In the genomic region with DNA sequence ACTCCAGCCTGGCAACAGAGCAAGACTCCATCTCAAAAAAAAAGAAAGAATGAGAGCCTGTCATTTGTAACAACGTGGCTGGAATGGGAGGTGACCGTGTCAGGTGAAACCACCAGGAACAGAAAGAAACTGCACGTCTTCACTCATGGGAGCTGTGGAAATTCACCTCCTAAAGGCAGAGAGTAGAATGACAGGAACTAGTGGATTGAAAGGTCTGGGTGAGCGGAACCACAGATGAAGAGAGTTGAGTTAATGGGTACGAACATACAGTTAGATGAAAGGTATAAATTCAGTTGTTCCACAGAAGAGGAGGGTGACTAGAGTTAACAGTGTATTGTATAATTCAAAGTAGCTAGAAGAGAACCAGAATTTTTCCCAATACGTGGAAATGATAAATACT, we compare ENCODE assay signal across 19 cellular contexts.
"Had no signal": no experiment of that assay in that cellular context is flagged by ENCODE, and none has a peak within 500 bp of the region (broad histone marks: within the 10 kb centered on the region; RNA-seq: fewer than 3 reads in every experiment).

No MANE protein-coding gene starts in this region.

- H3K9me3 ChIP-seq: lower lobe of right lung had no signal

- H3K36me3 ChIP-seq: lower lobe of right lung had no signal

- H3K9me3 Mint-ChIP-seq: activated CD4-positive, alpha-beta memory T cell treated with anti-CD3 and anti-CD28 coated beads for 36 hours; dendritic cell treated with granulocyte-macrophage colony-stimulating factor and Interleukin-4, amounts not matched to agents 40 ng/mL and 50 ng/mL, for 4 days; mesothelial cell of epicardium; nephron; WTC11 had no signal

- ATAC-seq: activated CD4-positive, alpha-beta T cell treated with anti-CD3 and anti-CD28 coated beads for 36 hours; activated CD8-positive, alpha-beta memory T cell treated with anti-CD3 and anti-CD28 coated beads, Interleukin-2, amount 10 ng/mL, durations not matched to agents 7 days and 5 days; left cardiac atrium; lower lobe of right lung; WTC11 had no signal

- DNase-seq: activated CD4-positive, alpha-beta memory T cell treated with anti-CD3 and anti-CD28 coated beads for 36 hours; activated CD4-positive, alpha-beta T cell treated with anti-CD3 and anti-CD28 coated beads for 36 hours; activated CD8-positive, alpha-beta memory T cell treated with anti-CD3 and anti-CD28 coated beads, Interleukin-2, amount 10 ng/mL, durations not matched to agents 7 days and 5 days; effector CD8-positive, alpha-beta T cell; left cardiac atrium; nucleus accumbens; retina; stimulated activated CD4-positive, alpha-beta T cell treated with anti-CD3 and anti-CD28 coated beads, Interleukin-12 subunit alpha, Interleukin-12 subunit beta, amount 100 ng/mL, for 4 hours; stimulated activated CD4-positive, alpha-beta T cell treated with anti-CD3 and anti-CD28 coated beads, Interleukin-1b, Interleukin-23, amount 100 ng/mL, for 48 hours; stimulated activated CD8-positive, alpha-beta memory T cell treated with anti-CD3 and anti-CD28 coated beads, Interleukin-4, amount 100 ng/mL, for 48 hours; stimulated activated naive CD4-positive, alpha-beta T cell had no signal

- H3K4me1 Mint-ChIP-seq: activated CD4-positive, alpha-beta T cell treated with anti-CD3 and anti-CD28 coated beads for 36 hours; activated CD8-positive, alpha-beta memory T cell treated with anti-CD3 and anti-CD28 coated beads, Interleukin-2, amount 10 ng/mL, durations not matched to agents 7 days and 5 days had no signal

- H3K4me3 Mint-ChIP-seq: activated CD4-positive, alpha-beta memory T cell treated with anti-CD3 and anti-CD28 coated beads for 36 hours; activated CD4-positive, alpha-beta T cell treated with anti-CD3 and anti-CD28 coated beads for 36 hours; activated CD8-positive, alpha-beta memory T cell treated with anti-CD3 and anti-CD28 coated beads, Interleukin-2, amount 10 ng/mL, durations not matched to agents 7 days and 5 days; activated naive CD8-positive, alpha-beta T cell; dendritic cell treated with granulocyte-macrophage colony-stimulating factor and Interleukin-4, amounts not matched to agents 40 ng/mL and 50 ng/mL, for 4 days; mesothelial cell of epicardium; nephron; WTC11 had no signal

- H3K27ac ChIP-seq: hepatocyte, lower lobe of right lung had no signal

- H3K27me3 ChIP-seq: hepatocyte had no signal

- FAIRE-seq: islet of Langerhans had no signal

- H3K4me3 ChIP-seq: hepatocyte, lower lobe of right lung had no signal

- H3K27me3 Mint-ChIP-seq: activated CD4-positive, alpha-beta memory T cell treated with anti-CD3 and anti-CD28 coated beads for 36 hours; activated CD4-positive, alpha-beta T cell treated with anti-CD3 and anti-CD28 coated beads for 36 hours; activated CD8-positive, alpha-beta memory T cell treated with anti-CD3 and anti-CD28 coated beads, Interleukin-2, amount 10 ng/mL, durations not matched to agents 7 days and 5 days; activated naive CD8-positive, alpha-beta T cell; dendritic cell treated with granulocyte-macrophage colony-stimulating factor and Interleukin-4, amounts not matched to agents 40 ng/mL and 50 ng/mL, for 4 days had no signal

- H3K27ac Mint-ChIP-seq: activated CD4-positive, alpha-beta memory T cell treated with anti-CD3 and anti-CD28 coated beads for 36 hours; activated CD4-positive, alpha-beta T cell treated with anti-CD3 and anti-CD28 coated beads for 36 hours; activated CD8-positive, alpha-beta memory T cell treated with anti-CD3 and anti-CD28 coated beads, Interleukin-2, amount 10 ng/mL, durations not matched to agents 7 days and 5 days; activated naive CD8-positive, alpha-beta T cell; dendritic cell treated with granulocyte-macrophage colony-stimulating factor and Interleukin-4, amounts not matched to agents 40 ng/mL and 50 ng/mL, for 4 days; mesothelial cell of epicardium; nephron had no signal

- H3K36me3 Mint-ChIP-seq: activated CD8-positive, alpha-beta memory T cell treated with anti-CD3 and anti-CD28 coated beads, Interleukin-2, amount 10 ng/mL, durations not matched to agents 7 days and 5 days; WTC11 had no signal
